ENCODE assay signal across 1 cellular context in the genomic region with DNA sequence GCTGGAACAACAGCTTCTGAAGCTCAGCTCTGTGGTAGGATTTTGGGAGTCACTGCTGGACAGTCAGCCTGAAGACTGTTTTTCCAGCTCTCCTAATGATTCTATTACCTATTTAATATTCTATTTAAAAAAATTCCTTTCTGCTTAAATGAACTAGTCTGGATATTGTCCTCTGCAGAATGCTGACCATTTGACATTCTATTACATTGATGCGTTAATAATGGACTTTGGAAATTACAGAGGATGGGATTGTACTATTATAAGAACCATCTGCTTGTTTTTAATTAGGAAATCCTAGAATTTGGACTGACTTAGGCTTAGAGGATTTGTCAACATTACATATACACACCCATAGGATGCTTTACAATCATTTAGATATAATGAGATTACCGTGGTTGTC.
TF ChIP-seq lines count a peak whose summit lies in the region.

No MANE protein-coding gene starts in this region.

TF ChIP-seq in SK-N-SH treated with all-trans-retinoic acid at 6 μM for 48 hours, 23 proteins besides CTCF, POLR2A, EP300 and RAD21 (continued from another document):
- TF ChIP-seq, protein P1, sequence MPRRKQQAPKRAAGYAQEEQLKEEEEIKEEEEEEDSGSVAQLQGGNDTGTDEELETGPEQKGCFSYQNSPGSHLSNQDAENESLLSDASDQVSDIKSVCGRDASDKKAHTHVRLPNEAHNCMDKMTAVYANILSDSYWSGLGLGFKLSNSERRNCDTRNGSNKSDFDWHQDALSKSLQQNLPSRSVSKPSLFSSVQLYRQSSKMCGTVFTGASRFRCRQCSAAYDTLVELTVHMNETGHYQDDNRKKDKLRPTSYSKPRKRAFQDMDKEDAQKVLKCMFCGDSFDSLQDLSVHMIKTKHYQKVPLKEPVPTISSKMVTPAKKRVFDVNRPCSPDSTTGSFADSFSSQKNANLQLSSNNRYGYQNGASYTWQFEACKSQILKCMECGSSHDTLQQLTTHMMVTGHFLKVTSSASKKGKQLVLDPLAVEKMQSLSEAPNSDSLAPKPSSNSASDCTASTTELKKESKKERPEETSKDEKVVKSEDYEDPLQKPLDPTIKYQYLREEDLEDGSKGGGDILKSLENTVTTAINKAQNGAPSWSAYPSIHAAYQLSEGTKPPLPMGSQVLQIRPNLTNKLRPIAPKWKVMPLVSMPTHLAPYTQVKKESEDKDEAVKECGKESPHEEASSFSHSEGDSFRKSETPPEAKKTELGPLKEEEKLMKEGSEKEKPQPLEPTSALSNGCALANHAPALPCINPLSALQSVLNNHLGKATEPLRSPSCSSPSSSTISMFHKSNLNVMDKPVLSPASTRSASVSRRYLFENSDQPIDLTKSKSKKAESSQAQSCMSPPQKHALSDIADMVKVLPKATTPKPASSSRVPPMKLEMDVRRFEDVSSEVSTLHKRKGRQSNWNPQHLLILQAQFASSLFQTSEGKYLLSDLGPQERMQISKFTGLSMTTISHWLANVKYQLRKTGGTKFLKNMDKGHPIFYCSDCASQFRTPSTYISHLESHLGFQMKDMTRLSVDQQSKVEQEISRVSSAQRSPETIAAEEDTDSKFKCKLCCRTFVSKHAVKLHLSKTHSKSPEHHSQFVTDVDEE (CRISPR knock-in tag; IDR thresholded peaks at IDR 0.05): peak; percentile 64; the same call in 1 of the 2 replicates
- TF ChIP-seq ZFP30 (CRISPR knock-in tag; IDR thresholded peaks at IDR 0.05) (no peak), ZNF565 (CRISPR knock-in tag; conservative IDR thresholded peaks at IDR 0.05; ENCODE audit: low read depth) (no peak), ZFP3 (CRISPR knock-in tag; IDR thresholded peaks at IDR 0.05) (no peak)
